In genomic region chr17:46851029-46851741, GRCh38 we compare ENCODE assay signal across 1 cellular context.
A peak's percentile ranks its signal among the peaks of the same experiment; 100 is the strongest.
TF ChIP-seq lines count a peak whose summit lies in the region.

TSS of gene WNT9B (plus strand) at chr17:46851583. CDS start at chr17:46851639, 56 bp downstream.

TF ChIP-seq in K562, 482 proteins besides CTCF, POLR2A, EP300 and RAD21 (continued from another document):
- no peak for TF ChIP-seq ZNF398 (CRISPR knock-in tag; IDR thresholded peaks at IDR 0.05)
- peak; percentile 59; the same call in 1 of the 2 replicates for TF ChIP-seq ZBTB7A (IDR thresholded peaks at IDR 0.05; ENCODE audit: borderline replicate concordance, control insufficient read depth, low read depth, low read length)
- TF ChIP-seq WHSC1 (IDR thresholded peaks at IDR 0.05; ENCODE audit: low read length): no peak
